9 cellular contexts compared by ENCODE assay signal in genomic region chr16:67228034-67228785, GRCh38. TPM values are rescaled to one million over a fixed set of nuclear protein-coding genes. Genes with fewer than 3 reads are reported as not detected.
DNase-seq lines count a peak whose midpoint lies in the region; ATAC-seq and TF ChIP-seq lines count a peak whose summit lies in the region.
"Had no signal": no experiment of that assay in that cellular context is flagged by ENCODE, and none has a peak within 500 bp of the region (broad histone marks: within the 10 kb centered on the region; RNA-seq: fewer than 3 reads in every experiment).

No MANE protein-coding gene starts in this region.

- no peak for DNase-seq in activated T-cell treated with anti-CD3 and anti-CD28 coated beads, Interleukin-2, amount 50 U/mL, for 24 hours
- no peak for DNase-seq in activated T-cell treated with anti-CD3 and anti-CD28 coated beads, Interleukin-2, amount 50 U/mL, for 48 hours
- DNase-seq in kidney epithelial cell (ENCODE audit: low read depth) (no peak), suprapubic skin (ENCODE audit: low spot score in 2 of 2) (no peak), NCI-H1436 (lab: John Stamatoyannopoulos, UW) (no peak), medulla oblongata (ENCODE audit: extremely low spot score) (no peak)
- DNase-seq: NCI-H446 treated with DMSO at 0.1 percent for 48 hours had no signal

- H3K4me3 Mint-ChIP-seq in activated T-cell treated with anti-CD3 and anti-CD28 coated beads, Interleukin-2, amount 50 U/mL, for 24 hours, result peak overlapping the region; percentile 98
- peak overlapping the region; percentile 100 for H3K4me3 Mint-ChIP-seq in activated naive CD8-positive, alpha-beta T cell

- peak overlapping the region; percentile 99 for H3K27ac Mint-ChIP-seq in activated T-cell treated with anti-CD3 and anti-CD28 coated beads, Interleukin-2, amount 50 U/mL, for 24 hours
- H3K27ac Mint-ChIP-seq in activated naive CD8-positive, alpha-beta T cell, result peak overlapping the region; percentile 100

- 93% methylated on average over 9 of the region's 9 CpGs for WGBS in suprapubic skin

- TF ChIP-seq CTCF in kidney epithelial cell (IDR thresholded peaks at IDR 0.05; ENCODE audit: insufficient read depth, low read length, poor library complexity, severe bottlenecking) (no peak), suprapubic skin (IDR thresholded peaks at IDR 0.05) (no peak)

- peaks cover 65% of the 10 kb centered on the region for H3K36me3 Mint-ChIP-seq in activated T-cell treated with anti-CD3 and anti-CD28 coated beads, Interleukin-2, amount 50 U/mL, for 24 hours (ENCODE audit: low read depth)
- H3K36me3 Mint-ChIP-seq in activated naive CD8-positive, alpha-beta T cell, result peaks cover 7% of the 10 kb centered on the region

- H3K27me3 Mint-ChIP-seq in activated T-cell treated with anti-CD3 and anti-CD28 coated beads, Interleukin-2, amount 50 U/mL, for 24 hours, result no peaks in the 10 kb centered on the region
- no peaks in the 10 kb centered on the region for H3K27me3 Mint-ChIP-seq in activated naive CD8-positive, alpha-beta T cell

- no peaks in the 10 kb centered on the region for H3K9me3 Mint-ChIP-seq in activated T-cell treated with anti-CD3 and anti-CD28 coated beads, Interleukin-2, amount 50 U/mL, for 24 hours
- H3K9me3 Mint-ChIP-seq in activated naive CD8-positive, alpha-beta T cell (ENCODE audit: low read depth), result no peaks in the 10 kb centered on the region

- no peak for TF ChIP-seq POLR2A in suprapubic skin (IDR thresholded peaks at IDR 0.05)

- H3K4me1 ChIP-seq in suprapubic skin, result peaks cover 19% of the 10 kb centered on the region

- H3K9me3 ChIP-seq in suprapubic skin, result no peaks in the 10 kb centered on the region

- no peaks in the 10 kb centered on the region for H3K27me3 ChIP-seq in kidney epithelial cell (ENCODE audit: control insufficient read depth, insufficient read depth, low read length)
- H3K27me3 ChIP-seq in suprapubic skin, result no peaks in the 10 kb centered on the region

- TF ChIP-seq EP300 in suprapubic skin (IDR thresholded peaks at IDR 0.05), result no peak

- no peak overlapping the region for H3K27ac ChIP-seq in suprapubic skin

- peaks cover 51% of the 10 kb centered on the region for H3K4me1 Mint-ChIP-seq in activated T-cell treated with anti-CD3 and anti-CD28 coated beads, Interleukin-2, amount 50 U/mL, for 24 hours (ENCODE audit: low read depth)
- H3K4me1 Mint-ChIP-seq in activated naive CD8-positive, alpha-beta T cell (ENCODE audit: low read depth), result peaks cover 44% of the 10 kb centered on the region

- H3K36me3 ChIP-seq in kidney epithelial cell (ENCODE audit: control insufficient read depth, insufficient read depth, low read length) (peaks cover 4% of the 10 kb centered on the region), suprapubic skin (peaks cover 42% of the 10 kb centered on the region)

- H3K4me3 ChIP-seq in kidney epithelial cell (ENCODE audit: low read depth, low read length) (peak overlapping the region; percentile 99), suprapubic skin (peak overlapping the region; percentile 93)

- no peak for ATAC-seq in HG02610 (IDR thresholded peaks at IDR 0.05; ENCODE audit: unreplicated experiment)

RNA-seq across cellular contexts. Expression of gene TMEM208, which starts 1.3 kb away (rescaled TPM):
- total RNA-seq in kidney epithelial cell (55.9 and 59.3 TPM in 2 replicates), suprapubic skin (10 to 100 TPM; 32.8 to 46.8 (median 40.0) TPM)

RNA-seq across cellular contexts. Expression of gene FHOD1, which starts 19.1 kb away (rescaled TPM):
- total RNA-seq in kidney epithelial cell (3.8 and 11.4 TPM in 2 replicates), suprapubic skin (10 to 100 TPM in 3 of 4 donors, 1 to 10 TPM in 1; 7.7 to 28.8 (median 15.3) TPM)

RNA-seq across cellular contexts. Expression of gene SLC9A5, which starts 20.6 kb away (rescaled TPM):
- total RNA-seq in kidney epithelial cell, result 0.07 TPM in 1 of 2 replicates, not detected in the other
- total RNA-seq in suprapubic skin, result under 1 TPM; 0.26 to 0.64 (median 0.43) TPM

RNA-seq across cellular contexts. Expression of gene ELMO3, which starts 29.3 kb away (rescaled TPM):
- total RNA-seq in kidney epithelial cell (5.2 and 5.9 TPM in 2 replicates), suprapubic skin (10 to 100 TPM; 48.0 to 77.6 (median 56.7) TPM)

RNA-seq across cellular contexts. Expression of gene E2F4, which starts 36.3 kb away (rescaled TPM):
- total RNA-seq in kidney epithelial cell (84.9 and 109 TPM in 2 replicates), suprapubic skin (100 to 1,000 TPM in 1 of 4 donors, 10 to 100 TPM in 3; 92.6 to 106 (median 96.8) TPM)
